Comparison of ENCODE assay signal across 22 cellular contexts in genomic region chr2:207126724-207127314, GRCh38. TPM values are rescaled to one million over a fixed set of nuclear protein-coding genes. Genes with fewer than 3 reads are reported as not detected.
DNase-seq lines count a peak whose midpoint lies in the region; ATAC-seq and TF ChIP-seq lines count a peak whose summit lies in the region.
"Had no signal": no experiment of that assay in that cellular context is flagged by ENCODE, and none has a peak within 500 bp of the region (broad histone marks: within the 10 kb centered on the region; RNA-seq: fewer than 3 reads in every experiment).

No MANE protein-coding gene starts in this region.

- no peak overlapping the region for H3K4me3 ChIP-seq in IMR-90 (ENCODE audit: insufficient read depth, low read depth, low read length)
- H3K4me3 ChIP-seq: prostate gland, smooth muscle cell had no signal

- H4K20me1 ChIP-seq in IMR-90 (ENCODE audit: insufficient read depth, low read length): peaks cover 90% of the 10 kb centered on the region

- no peaks in the 10 kb centered on the region for H3K9me3 ChIP-seq in IMR-90 (ENCODE audit: control insufficient read depth, insufficient read depth, low read length)
- H3K9me3 ChIP-seq: prostate gland had no signal

- no peak overlapping the region for H2AFZ ChIP-seq in IMR-90 (replicated peaks; ENCODE audit: low read length, poor library complexity)

- no TSS peak for BruUV-seq in IMR-90 (replicated peaks; lab: Mats Ljungman, UMichigan)

- CTCF ChIA-PET in IMR-90 (lab: Yijun Ruan, JAX): interaction anchor here (0.7 to 0.9 kb wide), 2 partner anchors 36 to 345 kb away, joined by 5 to 6 read pairs; no protein-coding TSS in a partner anchor

- peaks cover 13% of the 10 kb centered on the region for H3K36me3 ChIP-seq in IMR-90 (ENCODE audit: control insufficient read depth, insufficient read depth, low read length)
- H3K36me3 ChIP-seq: prostate gland had no signal

- H3K4me2 ChIP-seq in IMR-90 (ENCODE audit: low read depth, low read length): no peak overlapping the region
- H3K4me2 ChIP-seq: smooth muscle cell had no signal

- no peak overlapping the region for H2BK5ac ChIP-seq in IMR-90 (ENCODE audit: low read depth, low read length, poor library complexity, severe bottlenecking)

- POLR2A ChIA-PET in IMR-90 (lab: Charles Lee; ENCODE audit: unreplicated experiment): no interaction called here

- in situ Hi-C loops in IMR-90 (cut with MboI; ENCODE audit: low sequenced_read_pairs): no loop called here

- H3K9me1 ChIP-seq in IMR-90 (ENCODE audit: insufficient read depth, low read length): peaks cover 29% of the 10 kb centered on the region

- no peaks in the 10 kb centered on the region for H3K27me3 ChIP-seq in IMR-90 (ENCODE audit: control insufficient read depth, insufficient read depth, low read length)

- H3K23ac ChIP-seq in IMR-90 (ENCODE audit: low read depth, low read length): no peak overlapping the region

- no peak overlapping the region for H2BK15ac ChIP-seq in IMR-90 (ENCODE audit: low read depth, low read length)

- no peak overlapping the region for H4K91ac ChIP-seq in IMR-90 (ENCODE audit: insufficient read depth, low read depth, low read length)

- H3K4ac ChIP-seq in IMR-90 (ENCODE audit: low read depth, low read length): no peak overlapping the region

- TF ChIP-seq CTCF in IMR-90 (conservative IDR thresholded peaks at IDR 0.05; ENCODE audit: low read depth, low read length) (no peak), endothelial cell (IDR thresholded peaks at IDR 0.05; ENCODE audit: unreplicated experiment) (no peak), mesothelial cell of epicardium (IDR thresholded peaks at IDR 0.05; ENCODE audit: unreplicated experiment) (no peak)

- H3K4me1 ChIP-seq in IMR-90 (ENCODE audit: control insufficient read depth, insufficient read depth, low read length): peaks cover 26% of the 10 kb centered on the region
- H3K4me1 ChIP-seq: prostate gland had no signal

- no peak for TF ChIP-seq RAD21 in IMR-90 (IDR thresholded peaks at IDR 0.05; ENCODE audit: low read length)

- peaks cover 22 to 70% of the 10 kb centered on the region in 2 experiments for H3K79me1 ChIP-seq in IMR-90 (ENCODE audit: low read depth in 1 of 2, low read length in 2 of 2)

- no peak overlapping the region for H3K9ac ChIP-seq in IMR-90 (ENCODE audit: low read depth, low read length)

- H3K4me1 Mint-ChIP-seq in activated naive CD8-positive, alpha-beta T cell (ENCODE audit: low read depth): peaks cover 84% of the 10 kb centered on the region
- peaks cover 77% of the 10 kb centered on the region for H3K4me1 Mint-ChIP-seq in activated naive CD8-positive, alpha-beta T cell treated with anti-CD3 and anti-CD28 coated beads for 36 hours
- H3K4me1 Mint-ChIP-seq in endothelial cell (ENCODE audit: unreplicated experiment): peaks cover 53% of the 10 kb centered on the region
- H3K4me1 Mint-ChIP-seq in mesothelial cell of epicardium: no peaks in the 10 kb centered on the region

- H3K4me3 Mint-ChIP-seq in activated naive CD8-positive, alpha-beta T cell: peak overlapping the region; percentile 21
- H3K4me3 Mint-ChIP-seq in activated naive CD8-positive, alpha-beta T cell treated with anti-CD3 and anti-CD28 coated beads for 36 hours: no peak overlapping the region
- peak overlapping the region; percentile 29 for H3K4me3 Mint-ChIP-seq in endothelial cell (ENCODE audit: unreplicated experiment)
- no peak overlapping the region for H3K4me3 Mint-ChIP-seq in mesothelial cell of epicardium
- H3K4me3 Mint-ChIP-seq: activated naive CD4-positive, alpha-beta T cell treated with anti-CD3 and anti-CD28 coated beads, Interleukin-2, amount 10 ng/mL, durations not matched to agents 7 days and 5 days; CD4-positive, CD25-positive, alpha-beta regulatory T cell; dendritic cell treated with granulocyte-macrophage colony-stimulating factor and Interleukin-4, amounts not matched to agents 40 ng/mL and 50 ng/mL, for 4 days; nephron; T-cell had no signal

- ATAC-seq in IMR-90 (ENCODE audit: low read depth): peak; percentile 44
- no peak for ATAC-seq in activated CD4-positive, CD25-positive, alpha-beta regulatory T cell treated with anti-CD3 and anti-CD28 coated beads, Interleukin-2, amount 50 U/mL, for 24 hours
- ATAC-seq: left lobe of liver, Right ventricle myocardium inferior, T-cell had no signal

- 100% methylated on average over 1 of the region's 4 CpGs; no CpG with 5 or more reads in 1 of the 2 experiments for WGBS in IMR-90 (ENCODE audit: extremely low coverage in 2 of 2, insufficient read length in 1 of 2), 2 experiments

- no peak overlapping the region for H2AK9ac ChIP-seq in IMR-90 (replicated peaks; ENCODE audit: low read depth, low read length, poor library complexity)

- no peak for TF ChIP-seq POLR2A in IMR-90 (IDR thresholded peaks at IDR 0.05; ENCODE audit: low read depth, low read length)

- no peak for DNase-seq in activated naive CD8-positive, alpha-beta T cell treated with anti-CD3 and anti-CD28 coated beads for 36 hours
- DNase-seq in IMR-90 (peak; percentile 57), endothelial cell (ENCODE audit: low spot score) (no peak), smooth muscle cell of the brain vasculature (ENCODE audit: low read depth, low spot score) (peak; percentile 41), mesothelial cell of epicardium (ENCODE audit: low spot score in 2 of 2, unreplicated experiment in 2 of 2) (no peak), NOMO-1 treated with DMSO at 0.1 percent for 48 hours (lab: John Stamatoyannopoulos, UW; ENCODE audit: unreplicated experiment) (no peak)
- DNase-seq: activated CD4-positive, alpha-beta T cell treated with anti-CD3 and anti-CD28 coated beads, Interleukin-2, amount 50 U/mL, for 48 hours; activated naive CD4-positive, alpha-beta T cell treated with anti-CD3 and anti-CD28 coated beads, Interleukin-2, amount 10 ng/mL, durations not matched to agents 7 days and 5 days; CD4-positive, CD25-positive, alpha-beta regulatory T cell; KG1; midbrain; NCI-H1048; NCI-H510A treated with DMSO at 0.1 percent for 48 hours; T-cell had no signal

- no peak overlapping the region for H2BK20ac ChIP-seq in IMR-90 (ENCODE audit: low read depth, low read length)

- no peak overlapping the region for H3K56ac ChIP-seq in IMR-90 (ENCODE audit: extremely low read depth, insufficient read depth, low read length)

- H2BK120ac ChIP-seq in IMR-90 (ENCODE audit: low read depth, low read length): no peak overlapping the region

- H3K27ac Mint-ChIP-seq in activated naive CD8-positive, alpha-beta T cell: peak overlapping the region; percentile 66
- H3K27ac Mint-ChIP-seq in activated naive CD8-positive, alpha-beta T cell treated with anti-CD3 and anti-CD28 coated beads for 36 hours: no peak overlapping the region
- H3K27ac Mint-ChIP-seq in endothelial cell (ENCODE audit: unreplicated experiment) (no peak overlapping the region), mesothelial cell of epicardium (no peak overlapping the region)
- H3K27ac Mint-ChIP-seq: activated naive CD4-positive, alpha-beta T cell treated with anti-CD3 and anti-CD28 coated beads, Interleukin-2, amount 10 ng/mL, durations not matched to agents 7 days and 5 days; CD4-positive, CD25-positive, alpha-beta regulatory T cell; dendritic cell treated with granulocyte-macrophage colony-stimulating factor and Interleukin-4, amounts not matched to agents 40 ng/mL and 50 ng/mL, for 4 days; nephron; T-cell had no signal

- H3K27ac ChIP-seq in IMR-90 (ENCODE audit: insufficient read depth, low read length): no peak overlapping the region
- H3K27ac ChIP-seq: prostate gland had no signal

- dilution Hi-C loops in IMR-90 (cut with HindIII; ENCODE audit: low sequenced_read_pairs, unreplicated experiment): no loop called here

- no peak overlapping the region for H4K8ac ChIP-seq in IMR-90 (ENCODE audit: low read depth in 2 of 2, low read length in 2 of 2)

- intact Hi-C loops in IMR-90 (cut with micrococcal nuclease): no loop called here

- H3K14ac ChIP-seq in IMR-90 (replicated peaks; ENCODE audit: low read depth, low read length): no peak overlapping the region

- H3K27me3 Mint-ChIP-seq in activated naive CD8-positive, alpha-beta T cell: no peaks in the 10 kb centered on the region
- no peaks in the 10 kb centered on the region for H3K27me3 Mint-ChIP-seq in activated naive CD8-positive, alpha-beta T cell treated with anti-CD3 and anti-CD28 coated beads for 36 hours
- peaks cover 4% of the 10 kb centered on the region for H3K27me3 Mint-ChIP-seq in endothelial cell (ENCODE audit: unreplicated experiment)
- no peaks in the 10 kb centered on the region for H3K27me3 Mint-ChIP-seq in mesothelial cell of epicardium (ENCODE audit: low read depth)
- H3K27me3 Mint-ChIP-seq: activated naive CD4-positive, alpha-beta T cell treated with anti-CD3 and anti-CD28 coated beads, Interleukin-2, amount 10 ng/mL, durations not matched to agents 7 days and 5 days; CD4-positive, CD25-positive, alpha-beta regulatory T cell; dendritic cell treated with granulocyte-macrophage colony-stimulating factor and Interleukin-4, amounts not matched to agents 40 ng/mL and 50 ng/mL, for 4 days; T-cell had no signal

- peaks cover 3% of the 10 kb centered on the region for H3K9me3 Mint-ChIP-seq in activated naive CD8-positive, alpha-beta T cell (ENCODE audit: low read depth)
- peaks cover 8% of the 10 kb centered on the region for H3K9me3 Mint-ChIP-seq in activated naive CD8-positive, alpha-beta T cell treated with anti-CD3 and anti-CD28 coated beads for 36 hours
- H3K9me3 Mint-ChIP-seq in endothelial cell (ENCODE audit: unreplicated experiment) (no peaks in the 10 kb centered on the region), mesothelial cell of epicardium (peaks cover 21% of the 10 kb centered on the region)
- H3K9me3 Mint-ChIP-seq: activated naive CD4-positive, alpha-beta T cell treated with anti-CD3 and anti-CD28 coated beads, Interleukin-2, amount 10 ng/mL, durations not matched to agents 7 days and 5 days; T-cell had no signal

- no peak overlapping the region for H2AK5ac ChIP-seq in IMR-90 (ENCODE audit: low read depth, low read length)

- H3K36me3 Mint-ChIP-seq in activated naive CD8-positive, alpha-beta T cell: peaks cover 22% of the 10 kb centered on the region
- H3K36me3 Mint-ChIP-seq in activated naive CD8-positive, alpha-beta T cell treated with anti-CD3 and anti-CD28 coated beads for 36 hours: peaks cover 56% of the 10 kb centered on the region
- peaks cover 47% of the 10 kb centered on the region for H3K36me3 Mint-ChIP-seq in endothelial cell (ENCODE audit: low read depth, unreplicated experiment)
- peaks cover 17% of the 10 kb centered on the region for H3K36me3 Mint-ChIP-seq in mesothelial cell of epicardium

- H3K18ac ChIP-seq in IMR-90 (ENCODE audit: low read depth, low read length): no peak overlapping the region

- no peak overlapping the region for H4K5ac ChIP-seq in IMR-90 (ENCODE audit: low read depth, low read length)

TF ChIP-seq in IMR-90, 13 proteins besides CTCF, POLR2A, EP300 and RAD21 (continues in another document):
- TF ChIP-seq MAFK (IDR thresholded peaks at IDR 0.05; ENCODE audit: low read depth, low read length): peak; percentile 29; the same call in 1 of the 2 replicates

RNA-seq across cellular contexts. Expression of gene KLF7, which starts 38.9 kb away (rescaled TPM):
- 10 to 100 TPM in 1 of 2 experiments, 1 to 10 TPM in 1; 8.2 to 10.1 TPM for total RNA-seq in activated naive CD8-positive, alpha-beta T cell treated with anti-CD3 and anti-CD28 coated beads for 36 hours
- total RNA-seq in IMR-90 (2012; rRNA removed): 25.3 and 28.5 TPM in 2 replicates
- 23.1 and 24.1 TPM in 2 replicates for polyA plus RNA-seq in IMR-90 (2012; rRNA removed)
- polyA plus RNA-seq in IMR-90 (2012; cell fraction: cytosol; rRNA removed): 5.1 and 8.5 TPM in 2 replicates
- 33.0 and 75.4 TPM in 2 replicates for polyA plus RNA-seq in IMR-90 (2012; cell fraction: nucleus; rRNA removed; ENCODE audit: low replicate concordance)
- 120 TPM for total RNA-seq in endothelial cell (ENCODE audit: unreplicated experiment)
- total RNA-seq in mesothelial cell of epicardium: 16.2 to 17.8 TPM (median 16.9 TPM) in 3 replicates

Comparison
In these comparisons a context has a peak if more than half of its experiments do, and no peak if none do; other contexts are left out.
1. H3K4me3 Mint-ChIP-seq: peak in activated naive CD8-positive, alpha-beta T cell (single experiment) and endothelial cell (single experiment); none in activated naive CD8-positive, alpha-beta T cell treated with anti-CD3 and anti-CD28 coated beads for 36 hours (single experiment) and mesothelial cell of epicardium (single experiment).
2. DNase-seq: peak in IMR-90 (single experiment) and smooth muscle cell of the brain vasculature (single experiment); none in activated naive CD8-positive, alpha-beta T cell treated with anti-CD3 and anti-CD28 coated beads for 36 hours (single experiment), endothelial cell (single experiment), mesothelial cell of epicardium (0 of 2) and NOMO-1 treated with DMSO at 0.1 percent for 48 hours (single experiment).